19 cellular contexts compared by ENCODE assay signal in the genomic region with DNA sequence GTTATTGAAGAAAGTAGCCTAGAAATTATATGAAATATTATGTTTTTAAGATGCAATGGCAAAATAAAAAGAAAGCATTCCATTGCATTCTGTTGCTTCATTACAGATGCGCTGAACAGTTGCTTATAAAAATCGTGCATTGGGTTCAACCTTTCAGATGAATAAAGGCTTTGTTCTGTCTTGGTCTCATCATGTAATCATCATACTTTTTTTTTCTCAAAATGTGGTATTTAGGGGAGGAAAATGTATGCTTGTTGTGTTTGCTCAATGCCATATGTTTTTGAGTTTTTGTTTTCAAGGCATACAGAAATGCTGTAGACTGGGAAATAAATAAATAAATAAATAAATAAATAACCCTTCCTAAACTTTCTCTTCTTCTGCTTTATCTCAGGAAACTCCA. TPM values are rescaled to one million over a fixed set of nuclear protein-coding genes. Genes with fewer than 3 reads are reported as not detected.
DNase-seq lines count a peak whose midpoint lies in the region; ATAC-seq and TF ChIP-seq lines count a peak whose summit lies in the region.
"Had no signal": no experiment of that assay in that cellular context is flagged by ENCODE, and none has a peak within 500 bp of the region (broad histone marks: within the 10 kb centered on the region; RNA-seq: fewer than 3 reads in every experiment).

No MANE protein-coding gene starts in this region.

- H3K9ac ChIP-seq in HCT116 (ENCODE audit: low read length) = no peak overlapping the region

- TF ChIP-seq EP300 in suprapubic skin (IDR thresholded peaks at IDR 0.05) = no peak

- TF ChIP-seq RAD21 in HCT116 (IDR thresholded peaks at IDR 0.05; ENCODE audit: low read depth) = no peak

- H3K27me3 Mint-ChIP-seq in activated T-helper 17 cell treated with anti-CD3 and anti-CD28 coated beads, Interleukin-2, amount 50 U/mL, for 72 hours = no peaks in the 10 kb centered on the region
- H3K27me3 Mint-ChIP-seq in mesothelial cell of epicardium (ENCODE audit: low read depth) = no peaks in the 10 kb centered on the region

- peaks cover 13% of the 10 kb centered on the region for H3K36me3 Mint-ChIP-seq in activated T-helper 17 cell treated with anti-CD3 and anti-CD28 coated beads, Interleukin-2, amount 50 U/mL, for 72 hours (ENCODE audit: low read depth)
- H3K36me3 Mint-ChIP-seq in mesothelial cell of epicardium = no peaks in the 10 kb centered on the region

- POLR2A ChIA-PET in HCT116 (lab: Charles Lee) = interaction anchor here (1.5 kb wide), 1 partner anchor 80 kb away, joined by 3 read pairs; no protein-coding TSS in a partner anchor

- peaks cover 37 to 47% of the 10 kb centered on the region in 2 experiments for H3K4me1 ChIP-seq in HCT116 (ENCODE audit: control insufficient read depth in 1 of 2, insufficient read depth in 2 of 2, low read length in 2 of 2)
- peaks cover 32% of the 10 kb centered on the region for H3K4me1 ChIP-seq in suprapubic skin

- 73% methylated on average over 2 of the region's 2 CpGs for WGBS in suprapubic skin

- DNase-seq in HCT116 (ENCODE audit: low read depth, low spot score) = no peak
- no peak for DNase-seq in mesothelial cell of epicardium (ENCODE audit: low spot score in 2 of 2, unreplicated experiment in 2 of 2)
- DNase-seq in suprapubic skin (ENCODE audit: low spot score in 2 of 2) = no peak
- no peak for DNase-seq in NCI-H345 (lab: John Stamatoyannopoulos, UW)
- DNase-seq: activated CD4-positive, alpha-beta T cell treated with anti-CD3 and anti-CD28 coated beads, Interleukin-2, amount 50 U/mL, for 4 hours; amygdala; DND-41; heart left ventricle; IMR-90; left cardiac atrium; NCI-H1048; right cardiac atrium; SIG-M5; stimulated activated CD4-positive, alpha-beta T cell treated with anti-CD3 and anti-CD28 coated beads, Interleukin-2, amount 100 ng/mL, for 24 hours; upper lobe of right lung had no signal

- no TSS peak for BruUV-seq in HCT116 (replicated peaks; lab: Mats Ljungman, UMichigan)

- H3K79me2 ChIP-seq in HCT116 (ENCODE audit: insufficient read depth, low read length) = peaks cover 39% of the 10 kb centered on the region

- CTCF ChIA-PET in HCT116 (lab: Charles Lee) = interaction anchor here (4.2 kb wide), 1 partner anchor 8 kb away, joined by 18 read pairs; no protein-coding TSS in a partner anchor

- peak overlapping the region; percentile 87 for H3K4me3 Mint-ChIP-seq in activated T-helper 17 cell treated with anti-CD3 and anti-CD28 coated beads, Interleukin-2, amount 50 U/mL, for 72 hours
- no peak overlapping the region for H3K4me3 Mint-ChIP-seq in mesothelial cell of epicardium
- H3K4me3 Mint-ChIP-seq: activated T-helper 1 cell treated with anti-CD3 and anti-CD28 coated beads, Interleukin-12 subunit alpha, Interleukin-12 subunit beta, Interleukin-2, Interleukin-4 antibody, amounts not matched to agents 30 ng/mL and 10 ng/mL and 1 ng/mL, durations not matched to agents 14 hours and 24 hours and 36 hours had no signal

- H3K4me3 ChIP-seq in HCT116 (replicated peaks in 1 of 2; ENCODE audit: low read depth in 1 of 2, low read length in 2 of 2) (no peak overlapping the region), suprapubic skin (no peak overlapping the region)

- RAD21 ChIA-PET in HCT116 (lab: Charles Lee; ENCODE audit: low non-redundant PET in 1 of 2, low total read pairs in 2 of 2, uncharacterized antibody in 2 of 2, unreplicated experiment in 2 of 2) = interaction anchor here in 1 of 2 experiments (1.0 kb wide), 1 partner anchor 111 kb away, joined by 3 read pairs; no protein-coding TSS in a partner anchor

- no peak for ATAC-seq in HCT116
- no peak for ATAC-seq in activated T-helper 17 cell treated with anti-CD3 and anti-CD28 coated beads, Interleukin-2, amount 50 U/mL, for 72 hours (replicated peaks)
- ATAC-seq in GM21423 (IDR thresholded peaks at IDR 0.05; ENCODE audit: unreplicated experiment) = no peak
- ATAC-seq in GM18520 (IDR thresholded peaks at IDR 0.05; ENCODE audit: unreplicated experiment) = no peak
- ATAC-seq: heart left ventricle, left cardiac atrium, right cardiac atrium, upper lobe of right lung had no signal

- no peaks in the 10 kb centered on the region for H3K9me2 ChIP-seq in HCT116 (ENCODE audit: insufficient read depth)

- H3K27me3 ChIP-seq in HCT116 (ENCODE audit: insufficient read depth, low read length) (no peaks in the 10 kb centered on the region), suprapubic skin (no peaks in the 10 kb centered on the region)
- H3K27me3 ChIP-seq: heart left ventricle, upper lobe of right lung had no signal

- H2AFZ ChIP-seq in HCT116 (ENCODE audit: low read depth, low read length, poor library complexity, severe bottlenecking) = no peak overlapping the region

- TF ChIP-seq POLR2A in HCT116 (IDR thresholded peaks at IDR 0.05; ENCODE audit: borderline replicate concordance, extremely low read depth, insufficient read depth, insufficient read length) = no peak
- no peak for TF ChIP-seq POLR2A in suprapubic skin (IDR thresholded peaks at IDR 0.05)

- H3K4me2 ChIP-seq in HCT116 (ENCODE audit: low read length) = no peak overlapping the region

- peaks cover 15% of the 10 kb centered on the region for H3K4me1 Mint-ChIP-seq in activated T-helper 17 cell treated with anti-CD3 and anti-CD28 coated beads, Interleukin-2, amount 50 U/mL, for 72 hours
- H3K4me1 Mint-ChIP-seq in mesothelial cell of epicardium = peaks cover 41% of the 10 kb centered on the region

- H3K9me3 ChIP-seq in HCT116 (ENCODE audit: control insufficient read depth in 1 of 2, insufficient read depth in 1 of 2, low read depth in 1 of 2, low read length in 2 of 2) (no peaks in the 10 kb centered on the region), suprapubic skin (no peaks in the 10 kb centered on the region)
- H3K9me3 ChIP-seq: heart left ventricle, upper lobe of right lung had no signal

- intact Hi-C loops in HCT116 (cut with micrococcal nuclease) = loop anchor here (5.0 kb wide), 1 partner anchor 136 kb away; no protein-coding TSS in a partner anchor

- H3K27ac ChIP-seq in HCT116 (ENCODE audit: low read depth, low read length) = peak overlapping the region; percentile 74; the same call in 1 of the 2 replicates
- H3K27ac ChIP-seq in suprapubic skin = peak overlapping the region; percentile 96

- H3K36me3 ChIP-seq in HCT116 (ENCODE audit: control insufficient read depth in 1 of 2, insufficient read depth in 2 of 2, low read length in 2 of 2) (no peaks in the 10 kb centered on the region), suprapubic skin (no peaks in the 10 kb centered on the region)
- H3K36me3 ChIP-seq: heart left ventricle, upper lobe of right lung had no signal

- no peaks in the 10 kb centered on the region for H3K9me3 Mint-ChIP-seq in activated T-helper 17 cell treated with anti-CD3 and anti-CD28 coated beads, Interleukin-2, amount 50 U/mL, for 72 hours
- no peaks in the 10 kb centered on the region for H3K9me3 Mint-ChIP-seq in mesothelial cell of epicardium
- H3K9me3 Mint-ChIP-seq: activated T-helper 1 cell treated with anti-CD3 and anti-CD28 coated beads, Interleukin-12 subunit alpha, Interleukin-12 subunit beta, Interleukin-2, Interleukin-4 antibody, amounts not matched to agents 30 ng/mL and 10 ng/mL and 1 ng/mL, durations not matched to agents 14 hours and 24 hours and 36 hours had no signal

- H4K20me1 ChIP-seq in HCT116 (ENCODE audit: insufficient read depth) = no peaks in the 10 kb centered on the region

- H3K27ac Mint-ChIP-seq in activated T-helper 17 cell treated with anti-CD3 and anti-CD28 coated beads, Interleukin-2, amount 50 U/mL, for 72 hours = no peak overlapping the region
- peak overlapping the region; percentile 98 for H3K27ac Mint-ChIP-seq in mesothelial cell of epicardium
- H3K27ac Mint-ChIP-seq: activated T-helper 1 cell treated with anti-CD3 and anti-CD28 coated beads, Interleukin-12 subunit alpha, Interleukin-12 subunit beta, Interleukin-2, Interleukin-4 antibody, amounts not matched to agents 30 ng/mL and 10 ng/mL and 1 ng/mL, durations not matched to agents 14 hours and 24 hours and 36 hours had no signal

- TF ChIP-seq CTCF in HCT116 (IDR thresholded peaks at IDR 0.05 in 2 of 3, conservative IDR thresholded peaks at IDR 0.05 in 1 of 3; ENCODE audit: borderline replicate concordance in 1 of 3, insufficient read depth in 1 of 3, low read depth in 2 of 3, low read length in 2 of 3) = no peak
- TF ChIP-seq CTCF in mesothelial cell of epicardium (IDR thresholded peaks at IDR 0.05; ENCODE audit: unreplicated experiment) = no peak
- TF ChIP-seq CTCF in suprapubic skin (IDR thresholded peaks at IDR 0.05) = no peak

TF ChIP-seq in HCT116, 20 proteins besides CTCF, POLR2A, EP300 and RAD21 (continues in another document):
- TF ChIP-seq, protein P1, sequence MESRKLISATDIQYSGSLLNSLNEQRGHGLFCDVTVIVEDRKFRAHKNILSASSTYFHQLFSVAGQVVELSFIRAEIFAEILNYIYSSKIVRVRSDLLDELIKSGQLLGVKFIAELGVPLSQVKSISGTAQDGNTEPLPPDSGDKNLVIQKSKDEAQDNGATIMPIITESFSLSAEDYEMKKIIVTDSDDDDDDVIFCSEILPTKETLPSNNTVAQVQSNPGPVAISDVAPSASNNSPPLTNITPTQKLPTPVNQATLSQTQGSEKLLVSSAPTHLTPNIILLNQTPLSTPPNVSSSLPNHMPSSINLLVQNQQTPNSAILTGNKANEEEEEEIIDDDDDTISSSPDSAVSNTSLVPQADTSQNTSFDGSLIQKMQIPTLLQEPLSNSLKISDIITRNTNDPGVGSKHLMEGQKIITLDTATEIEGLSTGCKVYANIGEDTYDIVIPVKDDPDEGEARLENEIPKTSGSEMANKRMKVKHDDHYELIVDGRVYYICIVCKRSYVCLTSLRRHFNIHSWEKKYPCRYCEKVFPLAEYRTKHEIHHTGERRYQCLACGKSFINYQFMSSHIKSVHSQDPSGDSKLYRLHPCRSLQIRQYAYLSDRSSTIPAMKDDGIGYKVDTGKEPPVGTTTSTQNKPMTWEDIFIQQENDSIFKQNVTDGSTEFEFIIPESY (IDR thresholded peaks at IDR 0.05; ENCODE audit: extremely low read depth, insufficient replicate concordance, low read length) = no peak
- TF ChIP-seq ELF1 (IDR thresholded peaks at IDR 0.05; ENCODE audit: borderline replicate concordance, low read depth) (no peak), TCF7L2 (IDR thresholded peaks at IDR 0.05; ENCODE audit: borderline replicate concordance, extremely low read depth, insufficient read depth, insufficient read length) (no peak), EGR1 (IDR thresholded peaks at IDR 0.05; ENCODE audit: low read depth) (no peak), JUND (IDR thresholded peaks at IDR 0.05) (no peak), ZFX (IDR thresholded peaks at IDR 0.05) (no peak), CBX3 (IDR thresholded peaks at IDR 0.05; ENCODE audit: low read depth) (no peak), SP1 (IDR thresholded peaks at IDR 0.05; ENCODE audit: low read depth) (no peak)
- TF ChIP-seq, protein P2, sequence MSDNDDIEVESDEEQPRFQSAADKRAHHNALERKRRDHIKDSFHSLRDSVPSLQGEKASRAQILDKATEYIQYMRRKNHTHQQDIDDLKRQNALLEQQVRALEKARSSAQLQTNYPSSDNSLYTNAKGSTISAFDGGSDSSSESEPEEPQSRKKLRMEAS (IDR thresholded peaks at IDR 0.05) = no peak

RNA-seq across cellular contexts. Expression of a gene that starts 1.1 kb away (rescaled TPM):
- 73.9 TPM for total RNA-seq in HCT116 (2021; ENCODE audit: unreplicated experiment)
- polyA plus RNA-seq in HCT116 (2012) = 40.8 and 43.6 TPM in 2 replicates
- total RNA-seq in activated T-helper 17 cell treated with anti-CD3 and anti-CD28 coated beads, Interleukin-2, amount 50 U/mL, for 72 hours = 10 to 100 TPM; 13.4 to 27.2 TPM
- 71.8 to 78.9 TPM (median 76.9 TPM) in 3 replicates for total RNA-seq in mesothelial cell of epicardium
- total RNA-seq in suprapubic skin = 10 to 100 TPM; 64.2 to 92.4 (median 73.4) TPM
